In genomic region chrX:134807039-134807729, GRCh38 we compare ENCODE assay signal across 1 cellular context.
TF ChIP-seq lines count a peak whose summit lies in the region.

No MANE protein-coding gene starts in this region.

TF ChIP-seq in H1, 55 proteins besides CTCF, POLR2A, EP300 and RAD21 (continued from another document):
- no peak for TF ChIP-seq USF2 (IDR thresholded peaks at IDR 0.05; ENCODE audit: low read length)
- no peak for TF ChIP-seq ASH2L (IDR thresholded peaks at IDR 0.05; ENCODE audit: low read length)
- no peak for TF ChIP-seq TEAD4 (IDR thresholded peaks at IDR 0.05; ENCODE audit: low read depth, low read length)
- peak; percentile 60; the same call in 1 of the 2 replicates for TF ChIP-seq TAF1 (IDR thresholded peaks at IDR 0.05; ENCODE audit: low read depth, low read length)
- TF ChIP-seq SIX5 (IDR thresholded peaks at IDR 0.05; ENCODE audit: low read depth, low read length): no peak
- TF ChIP-seq SIRT6 (IDR thresholded peaks at IDR 0.05; ENCODE audit: low read length): no peak
- no peak for TF ChIP-seq SRF (IDR thresholded peaks at IDR 0.05; ENCODE audit: low read depth, low read length)
- peak; percentile 49 to 74; a peak in 1 of 4 replicates for TF ChIP-seq SIN3A (conservative IDR thresholded peaks at IDR 0.05 in 1 of 2, IDR thresholded peaks at IDR 0.05 in 1 of 2; ENCODE audit: low read depth in 1 of 2, low read length in 2 of 2)
- no peak for TF ChIP-seq SP4 (IDR thresholded peaks at IDR 0.05; ENCODE audit: low read length)
- no peak for TF ChIP-seq TBP (IDR thresholded peaks at IDR 0.05; ENCODE audit: low read depth, low read length)
- no peak for TF ChIP-seq BACH1 (IDR thresholded peaks at IDR 0.05; ENCODE audit: low read length)
- TF ChIP-seq JUN (IDR thresholded peaks at IDR 0.05; ENCODE audit: low read depth, low read length): peak; percentile 7; the same call in 1 of the 2 replicates
- no peak for TF ChIP-seq HDAC6 (IDR thresholded peaks at IDR 0.05; ENCODE audit: low read depth, low read length)
- TF ChIP-seq BRCA1 (IDR thresholded peaks at IDR 0.05; ENCODE audit: low read depth, low read length): no peak
- no peak for TF ChIP-seq GABPA (IDR thresholded peaks at IDR 0.05; ENCODE audit: borderline replicate concordance, insufficient read depth, low read length)
- TF ChIP-seq HDAC2 (IDR thresholded peaks at IDR 0.05; ENCODE audit: borderline replicate concordance in 1 of 2, low read depth in 2 of 2, low read length in 2 of 2): no peak
- TF ChIP-seq KDM1A (IDR thresholded peaks at IDR 0.05; ENCODE audit: borderline replicate concordance, low read length): no peak
- peak; percentile 97 for TF ChIP-seq CREB1 (IDR thresholded peaks at IDR 0.05)
- TF ChIP-seq CBX8 (IDR thresholded peaks at IDR 0.05; ENCODE audit: borderline replicate concordance, low read depth, low read length): no peak
- 0 out of 2 replicates have a peak, but pooled peaks have one; percentile 21 for TF ChIP-seq PHF8 (conservative IDR thresholded peaks at IDR 0.05; ENCODE audit: low read depth, low read length)
